Comparison of ENCODE assay signal across 1 cellular context in genomic region chr15:31867536-31868442, GRCh38.
TF ChIP-seq lines count a peak whose summit lies in the region.

No MANE protein-coding gene starts in this region.

TF ChIP-seq in GM23338, 12 proteins besides CTCF, POLR2A, EP300 and RAD21 (continued from another document):
- no peak for TF ChIP-seq ZNF462 (CRISPR knock-in tag; IDR thresholded peaks at IDR 0.05)
- no peak for TF ChIP-seq ZNF114 (CRISPR knock-in tag; IDR thresholded peaks at IDR 0.05)
- TF ChIP-seq, protein P1, sequence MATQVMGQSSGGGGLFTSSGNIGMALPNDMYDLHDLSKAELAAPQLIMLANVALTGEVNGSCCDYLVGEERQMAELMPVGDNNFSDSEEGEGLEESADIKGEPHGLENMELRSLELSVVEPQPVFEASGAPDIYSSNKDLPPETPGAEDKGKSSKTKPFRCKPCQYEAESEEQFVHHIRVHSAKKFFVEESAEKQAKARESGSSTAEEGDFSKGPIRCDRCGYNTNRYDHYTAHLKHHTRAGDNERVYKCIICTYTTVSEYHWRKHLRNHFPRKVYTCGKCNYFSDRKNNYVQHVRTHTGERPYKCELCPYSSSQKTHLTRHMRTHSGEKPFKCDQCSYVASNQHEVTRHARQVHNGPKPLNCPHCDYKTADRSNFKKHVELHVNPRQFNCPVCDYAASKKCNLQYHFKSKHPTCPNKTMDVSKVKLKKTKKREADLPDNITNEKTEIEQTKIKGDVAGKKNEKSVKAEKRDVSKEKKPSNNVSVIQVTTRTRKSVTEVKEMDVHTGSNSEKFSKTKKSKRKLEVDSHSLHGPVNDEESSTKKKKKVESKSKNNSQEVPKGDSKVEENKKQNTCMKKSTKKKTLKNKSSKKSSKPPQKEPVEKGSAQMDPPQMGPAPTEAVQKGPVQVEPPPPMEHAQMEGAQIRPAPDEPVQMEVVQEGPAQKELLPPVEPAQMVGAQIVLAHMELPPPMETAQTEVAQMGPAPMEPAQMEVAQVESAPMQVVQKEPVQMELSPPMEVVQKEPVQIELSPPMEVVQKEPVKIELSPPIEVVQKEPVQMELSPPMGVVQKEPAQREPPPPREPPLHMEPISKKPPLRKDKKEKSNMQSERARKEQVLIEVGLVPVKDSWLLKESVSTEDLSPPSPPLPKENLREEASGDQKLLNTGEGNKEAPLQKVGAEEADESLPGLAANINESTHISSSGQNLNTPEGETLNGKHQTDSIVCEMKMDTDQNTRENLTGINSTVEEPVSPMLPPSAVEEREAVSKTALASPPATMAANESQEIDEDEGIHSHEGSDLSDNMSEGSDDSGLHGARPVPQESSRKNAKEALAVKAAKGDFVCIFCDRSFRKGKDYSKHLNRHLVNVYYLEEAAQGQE (IDR thresholded peaks at IDR 0.05; ENCODE audit: unreplicated experiment): no peak
- no peak for TF ChIP-seq EZH2phosphoT487 (IDR thresholded peaks at IDR 0.05; ENCODE audit: unreplicated experiment)
- TF ChIP-seq STAT1 (IDR thresholded peaks at IDR 0.05; ENCODE audit: unreplicated experiment): no peak
- TF ChIP-seq POLR2AphosphoS5 (IDR thresholded peaks at IDR 0.05; ENCODE audit: low read depth): no peak
